Comparison of ENCODE assay signal across 16 cellular contexts in genomic region chr3:192364296-192364695, GRCh38.
DNase-seq lines count a peak whose midpoint lies in the region; ATAC-seq, FAIRE-seq and TF ChIP-seq lines count a peak whose summit lies in the region.
"Had no signal": no experiment of that assay in that cellular context is flagged by ENCODE, and none has a peak within 500 bp of the region (broad histone marks: within the 10 kb centered on the region; RNA-seq: fewer than 3 reads in every experiment).

No MANE protein-coding gene starts in this region.

- DNase-seq in NCI-H2171 treated with DMSO at 0.1 percent for 48 hours (lab: John Stamatoyannopoulos, UW) (peak; percentile 33), NCI-H2171 (lab: John Stamatoyannopoulos, UW) (no peak), NCI-H446 treated with DMSO at 0.1 percent for 48 hours (lab: John Stamatoyannopoulos, UW) (peak; percentile 91), GM12878 (ENCODE audit: low read depth, low spot score) (no peak), pancreas (no peak), NCI-H1105 treated with DMSO at 0.1 percent for 48 hours (lab: John Stamatoyannopoulos, UW) (no peak)
- no peak for DNase-seq in activated effector memory CD4-positive, alpha-beta T cell treated with anti-CD3 and anti-CD28 coated beads, Interleukin-2, amount 50 U/mL, for 16 hours
- DNase-seq: ACHN; CD4-positive, CD25-positive, alpha-beta regulatory T cell; DMS79 had no signal

- SMC1A ChIA-PET in GM12878 (lab: Charles Lee; ENCODE audit: uncharacterized antibody, unreplicated experiment), result no interaction called here

- no peak for TF ChIP-seq RAD21 in GM12878 (IDR thresholded peaks at IDR 0.05; ENCODE audit: insufficient read depth, low read depth, low read length)

- H3K9ac ChIP-seq in GM12878 (ENCODE audit: control insufficient read depth, insufficient read depth, low read length), result no peak overlapping the region
- H3K9ac ChIP-seq: BLaER1 treated with 17β-estradiol and CSF1 and Interleukin-3, amounts not matched to agents 10 nM and 100 nM had no signal

- H3K4me1 ChIP-seq in GM12878 (ENCODE audit: control insufficient read depth, insufficient read depth, low read length) (no peaks in the 10 kb centered on the region), pancreas (no peaks in the 10 kb centered on the region)
- H3K4me1 ChIP-seq: BLaER1 treated with 17β-estradiol and CSF1 and Interleukin-3, amounts not matched to agents 10 nM and 100 nM; HAP-1 had no signal

- H3K36me3 ChIP-seq in GM12878 (ENCODE audit: control insufficient read depth in 2 of 2, insufficient read depth in 2 of 2, low read length in 1 of 2), result no peaks in the 10 kb centered on the region
- no peaks in the 10 kb centered on the region for H3K36me3 ChIP-seq in pancreas
- H3K36me3 ChIP-seq: BLaER1 treated with 17β-estradiol and CSF1 and Interleukin-3, amounts not matched to agents 10 nM and 100 nM; HAP-1 had no signal

- CTCF ChIA-PET in GM12878 (lab: Yijun Ruan, JAX), result interaction anchor here (0.6 kb wide), 1 partner anchor 904 kb away, joined by 3 read pairs; no protein-coding TSS in a partner anchor

- no peak overlapping the region for H2AFZ ChIP-seq in GM12878 (ENCODE audit: control insufficient read depth, low read depth, low read length)
- H2AFZ ChIP-seq: GM23338 had no signal

- no peak overlapping the region for H3K4me2 ChIP-seq in GM12878 (ENCODE audit: control insufficient read depth, insufficient read depth)
- H3K4me2 ChIP-seq: BLaER1 treated with 17β-estradiol and CSF1 and Interleukin-3, amounts not matched to agents 10 nM and 100 nM; GM23338 had no signal

- intact Hi-C loops in GM12878 (cut with micrococcal nuclease; ENCODE audit: unreplicated experiment) (no loop called here), pancreas (cut with DNase I) (no loop called here)

- WGBS in GM12878 (ENCODE audit: insufficient coverage, insufficient replicate concordance, low lambda C conversion rate, missing lambda C conversion rate), result 46% methylated on average over 1 of the region's 1 CpG
- WGBS in pancreas, 2 donors, result 12 to 17% methylated on average over 1 of the region's 1 CpG

- POLR2A ChIA-PET in GM12878 (lab: Charles Lee), result no interaction called here

- no peak for FAIRE-seq in GM12878 (lab: Jason Lieb, UNC)
- FAIRE-seq in pancreas (lab: Jason Lieb, UNC), result no peak
- FAIRE-seq: G401.6 had no signal

- H3K27ac ChIP-seq in GM12878 (ENCODE audit: control insufficient read depth, insufficient read depth) (no peak overlapping the region), pancreas (no peak overlapping the region)
- H3K27ac ChIP-seq: BLaER1 treated with 17β-estradiol and CSF1 and Interleukin-3, amounts not matched to agents 10 nM and 100 nM; HL-60 had no signal

- H3K9me3 ChIP-seq in GM12878 (replicated peaks; ENCODE audit: control insufficient read depth, insufficient read depth, low read length) (no peaks in the 10 kb centered on the region), pancreas (no peaks in the 10 kb centered on the region)
- H3K9me3 ChIP-seq: BLaER1 treated with 17β-estradiol and CSF1 and Interleukin-3, amounts not matched to agents 10 nM and 100 nM; HAP-1 had no signal

- TF ChIP-seq CTCF in GM12878 (IDR thresholded peaks at IDR 0.05 in 2 of 3, conservative IDR thresholded peaks at IDR 0.05 in 1 of 3; ENCODE audit: control insufficient read depth in 2 of 3, extremely low read depth in 1 of 3, insufficient read depth in 1 of 3, low read depth in 3 of 3, low read length in 3 of 3) (no peak), pancreas (IDR thresholded peaks at IDR 0.05) (no peak)

- in situ Hi-C loops in GM12878 (cut with MboI), result no loop called here

- no peak for TF ChIP-seq EP300 in GM12878 (IDR thresholded peaks at IDR 0.05; ENCODE audit: borderline replicate concordance in 1 of 2, control insufficient read depth in 1 of 2, low read depth in 2 of 2, low read length in 2 of 2)

- BruUV-seq in GM12878 (replicated peaks; lab: Mats Ljungman, UMichigan), result no TSS peak

- RAD21 ChIA-PET in GM12878 (lab: Charles Lee; ENCODE audit: unreplicated experiment), result no interaction called here

- H3K27me3 ChIP-seq in GM12878 (replicated peaks in 1 of 2; ENCODE audit: control insufficient read depth in 2 of 2, insufficient read depth in 2 of 2, low read length in 1 of 2) (no peaks in the 10 kb centered on the region), pancreas (no peaks in the 10 kb centered on the region)
- H3K27me3 ChIP-seq: BLaER1 treated with 17β-estradiol and CSF1 and Interleukin-3, amounts not matched to agents 10 nM and 100 nM had no signal

- ATAC-seq in GM12878 (no peak), pancreas (no peak), GM19328 (IDR thresholded peaks at IDR 0.05; ENCODE audit: unreplicated experiment) (no peak)
- ATAC-seq: GM23338 had no signal

- no peaks in the 10 kb centered on the region for H3K79me2 ChIP-seq in GM12878 (ENCODE audit: control insufficient read depth, insufficient read depth, low read length)

- H4K20me1 ChIP-seq in GM12878 (ENCODE audit: control insufficient read depth, insufficient read depth), result no peaks in the 10 kb centered on the region
- H4K20me1 ChIP-seq: BLaER1 treated with 17β-estradiol and CSF1 and Interleukin-3, amounts not matched to agents 10 nM and 100 nM had no signal

- no peak for TF ChIP-seq POLR2A in GM12878 (IDR thresholded peaks at IDR 0.05; ENCODE audit: low read depth, low read length)

- H3K4me3 ChIP-seq in GM12878, result no peak overlapping the region
- no peak overlapping the region for H3K4me3 ChIP-seq in pancreas
- H3K4me3 ChIP-seq: BLaER1 treated with 17β-estradiol and CSF1 and Interleukin-3, amounts not matched to agents 10 nM and 100 nM; GM23338; HAP-1 had no signal

TF ChIP-seq in GM12878, 131 proteins besides CTCF, POLR2A, EP300 and RAD21:
- TF ChIP-seq NR2C2 (IDR thresholded peaks at IDR 0.05; ENCODE audit: borderline replicate concordance, control insufficient read depth, insufficient read length, low read depth) (no peak), MYC (IDR thresholded peaks at IDR 0.05; ENCODE audit: insufficient read depth, insufficient read length, insufficient replicate concordance, low read length, severe bottlenecking) (no peak), MLLT1 (IDR thresholded peaks at IDR 0.05) (no peak), SPI1 (IDR thresholded peaks at IDR 0.05; ENCODE audit: borderline replicate concordance, insufficient read depth, low read depth, low read length) (peak; percentile 30; the same call in 1 of the 2 replicates)

Comparison
In these comparisons a context has a peak if more than half of its experiments do, and no peak if none do; other contexts are left out.
1. DNase-seq: peak in NCI-H2171 treated with DMSO at 0.1 percent for 48 hours (single experiment) and NCI-H446 treated with DMSO at 0.1 percent for 48 hours (single experiment); none in NCI-H2171 (single experiment), GM12878 (single experiment), pancreas (0 of 6), NCI-H1105 treated with DMSO at 0.1 percent for 48 hours (single experiment) and activated effector memory CD4-positive, alpha-beta T cell treated with anti-CD3 and anti-CD28 coated beads, Interleukin-2, amount 50 U/mL, for 16 hours (single experiment).